Comparison of ENCODE assay signal across 4 cellular contexts in the genomic region with DNA sequence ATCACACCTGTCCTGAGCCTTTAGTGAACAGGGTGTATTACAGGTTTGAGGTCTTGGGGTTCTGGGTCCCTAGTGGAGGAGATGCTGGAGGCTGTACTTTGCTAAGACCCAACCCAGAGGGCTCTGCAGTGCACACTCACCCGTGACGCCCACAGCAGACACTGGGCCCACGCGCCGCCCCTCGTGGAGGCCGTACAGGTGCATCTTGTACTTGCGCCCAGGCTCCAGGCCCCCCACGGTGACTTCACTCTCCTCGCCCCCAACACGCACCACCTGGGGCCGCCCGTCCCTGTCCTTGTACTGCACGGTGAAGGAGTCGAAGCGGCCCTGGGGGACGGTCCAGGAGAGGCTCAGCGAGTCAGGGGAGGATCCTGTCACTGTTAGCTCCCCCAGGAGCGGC. TPM values are rescaled to one million over a fixed set of nuclear protein-coding genes. Genes with fewer than 3 reads are reported as not detected.
"Had no signal": no experiment of that assay in that cellular context is flagged by ENCODE, and none has a peak within 500 bp of the region (broad histone marks: within the 10 kb centered on the region; RNA-seq: fewer than 3 reads in every experiment).

No MANE protein-coding gene starts in this region.

RNA-seq across cellular contexts. Expression of a gene that starts 29.3 kb away (rescaled TPM):
- total RNA-seq: HT-29, HT1080, IMR-90 had no signal
- polyA plus RNA-seq: IgD-negative memory B cell had no signal

RNA-seq across cellular contexts. Expression of a gene that starts 41.6 kb away (rescaled TPM):
- total RNA-seq: HT-29, IMR-90 had no signal

RNA-seq across cellular contexts. Expression of a gene that starts 52.9 kb away (rescaled TPM):
- polyA plus RNA-seq: IgD-negative memory B cell had no signal
